Comparison of ENCODE assay signal across 10 cellular contexts in the genomic region with DNA sequence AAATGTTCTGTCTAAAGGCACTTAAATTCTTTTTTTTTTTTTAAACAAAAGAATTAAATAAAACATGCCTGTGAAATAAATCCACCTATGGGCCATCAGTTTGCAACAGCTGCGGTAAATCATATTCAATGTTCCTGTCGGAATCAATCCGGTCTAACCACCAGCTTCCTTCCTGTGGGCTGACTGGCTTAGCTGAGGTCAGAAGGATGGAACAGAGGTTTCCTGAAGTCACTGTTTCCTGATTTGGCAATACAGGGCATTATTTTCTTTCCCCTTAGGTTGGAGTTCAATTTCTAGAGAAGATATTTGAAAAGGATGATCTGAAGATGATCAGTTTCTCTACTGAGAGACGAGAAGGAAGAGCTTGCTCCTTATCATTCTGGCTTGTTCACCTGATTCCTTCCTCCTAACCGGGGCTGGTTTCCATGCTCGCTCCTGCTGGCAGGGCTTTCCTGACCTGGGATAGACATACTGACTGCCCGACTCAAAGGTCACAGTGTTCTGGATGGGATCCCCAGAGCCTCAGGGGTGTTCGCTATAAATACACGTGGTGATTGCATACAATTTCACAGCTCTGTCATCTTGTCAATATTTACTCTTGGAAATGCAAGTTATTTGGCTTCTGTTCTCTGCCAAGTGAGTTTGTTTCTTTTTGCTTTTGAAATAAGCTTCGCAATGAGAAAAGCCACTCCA. TPM values are rescaled to one million over a fixed set of nuclear protein-coding genes. Genes with fewer than 3 reads are reported as not detected.
DNase-seq lines count a peak whose midpoint lies in the region; ATAC-seq, FAIRE-seq and TF ChIP-seq lines count a peak whose summit lies in the region.
"Had no signal": no experiment of that assay in that cellular context is flagged by ENCODE, and none has a peak within 500 bp of the region (broad histone marks: within the 10 kb centered on the region; RNA-seq: fewer than 3 reads in every experiment).

No MANE protein-coding gene starts in this region.

- no peak overlapping the region for H3K4me3 ChIP-seq in PC-9
- no peak overlapping the region for H3K4me3 ChIP-seq in gastroesophageal sphincter
- no peak overlapping the region for H3K4me3 ChIP-seq in skeletal muscle cell (ENCODE audit: low read depth, low read length)

- ATAC-seq in gastroesophageal sphincter (peak; percentile 69), HG02970 (IDR thresholded peaks at IDR 0.05; ENCODE audit: low FRiP score, unreplicated experiment) (no peak), HG02571 (IDR thresholded peaks at IDR 0.05; ENCODE audit: unreplicated experiment) (no peak)

- no peak overlapping the region for H3K27ac ChIP-seq in PC-9
- H3K27ac ChIP-seq in gastroesophageal sphincter = peak overlapping the region; percentile 70 to 81 (median 78)

- TF ChIP-seq CTCF in PC-9 (conservative IDR thresholded peaks at IDR 0.05) (no peak), gastroesophageal sphincter (IDR thresholded peaks at IDR 0.05) (no peak)

- H3F3A ChIP-seq in PC-9 (ENCODE audit: insufficient read depth, low read depth) = no peaks in the 10 kb centered on the region

- no peak for TF ChIP-seq EP300 in gastroesophageal sphincter (IDR thresholded peaks at IDR 0.05)

- peaks cover 2% of the 10 kb centered on the region for H3K4me1 ChIP-seq in PC-9 (replicated peaks; ENCODE audit: insufficient read depth)
- peaks cover 10 to 93% (median 20%) of the 10 kb centered on the region in 3 donors for H3K4me1 ChIP-seq in gastroesophageal sphincter

- H3K36me3 ChIP-seq in PC-9 (ENCODE audit: low read depth) (no peaks in the 10 kb centered on the region), gastroesophageal sphincter (peaks cover 5 to 46% of the 10 kb centered on the region in 2 donors)

- no peaks in the 10 kb centered on the region for H3K9me3 ChIP-seq in PC-9 (ENCODE audit: insufficient read depth, low read depth)
- no peaks in the 10 kb centered on the region for H3K9me3 ChIP-seq in gastroesophageal sphincter

- WGBS in gastroesophageal sphincter (ENCODE audit: low coverage in 1 of 2), 2 donors = 21 to 42% methylated on average over 2 to 10 of the region's 10 CpGs

- no peak overlapping the region for H2AFZ ChIP-seq in PC-9

- peak overlapping the region; percentile 31 for H3K4me2 ChIP-seq in PC-9

- no peak for DNase-seq in GM19239 (ENCODE audit: insufficient read length, low spot score)
- DNase-seq in PC-9 = no peak
- DNase-seq in skeletal muscle cell (ENCODE audit: low read depth) = peak; percentile 37
- no peak for DNase-seq in NCI-H1694 (lab: John Stamatoyannopoulos, UW)
- no peak for DNase-seq in HK-2 (ENCODE audit: unreplicated experiment)
- DNase-seq: NCI-H2029, T1000 had no signal

- POLR2A ChIA-PET in PC-9 (lab: Charles Lee; ENCODE audit: unreplicated experiment) = no interaction called here

- CTCF ChIA-PET in PC-9 (lab: Charles Lee) = no interaction called here

- no TSS peak for BruUV-seq in PC-9 (replicated peaks; lab: Mats Ljungman, UMichigan)

- FAIRE-seq in GM19239 (lab: Jason Lieb, UNC) = peak; percentile 11

- intact Hi-C loops in PC-9 (cut with micrococcal nuclease; ENCODE audit: unreplicated experiment) = no loop called here

- no peaks in the 10 kb centered on the region for H3K9me2 ChIP-seq in PC-9 (ENCODE audit: insufficient read depth)

- TF ChIP-seq POLR2A in gastroesophageal sphincter (IDR thresholded peaks at IDR 0.05) = no peak

- H4K20me1 ChIP-seq in PC-9 (ENCODE audit: insufficient read depth) = no peaks in the 10 kb centered on the region

- H3K27me3 ChIP-seq in PC-9 (ENCODE audit: insufficient read depth, low read depth) = no peaks in the 10 kb centered on the region
- H3K27me3 ChIP-seq in gastroesophageal sphincter = no peaks in the 10 kb centered on the region

- no peaks in the 10 kb centered on the region for H3K79me2 ChIP-seq in PC-9 (ENCODE audit: low read depth)

RNA-seq across cellular contexts. Expression of gene PDLIM3, which starts 21.7 kb away (rescaled TPM):
- total RNA-seq in PC-9 (2021) (3.3 and 5.6 TPM in 2 replicates), gastroesophageal sphincter (1,000 to 10,000 TPM; 1,505 to 2,123 (median 1,752) TPM)

RNA-seq across cellular contexts. Expression of gene CCDC110, which starts 42.1 kb away (rescaled TPM):
- total RNA-seq in PC-9 (2021) (2.1 and 4.3 TPM in 2 replicates), gastroesophageal sphincter (1 to 10 TPM in 3 of 4 donors, under 1 TPM in 1; 0.67 to 7.5 (median 2.4) TPM)

Comparison
In these comparisons a context has a peak if more than half of its experiments do, and no peak if none do; other contexts are left out.
1. RNA of gene PDLIM3, which starts 21.7 kb away (total RNA-seq): 1,505 to 2,123 TPM in gastroesophageal sphincter; 3.3 to 5.6 TPM in PC-9; every median in the first group is over 100 times any median in the second.